Comparison of ENCODE assay signal across 30 cellular contexts in the genomic region with DNA sequence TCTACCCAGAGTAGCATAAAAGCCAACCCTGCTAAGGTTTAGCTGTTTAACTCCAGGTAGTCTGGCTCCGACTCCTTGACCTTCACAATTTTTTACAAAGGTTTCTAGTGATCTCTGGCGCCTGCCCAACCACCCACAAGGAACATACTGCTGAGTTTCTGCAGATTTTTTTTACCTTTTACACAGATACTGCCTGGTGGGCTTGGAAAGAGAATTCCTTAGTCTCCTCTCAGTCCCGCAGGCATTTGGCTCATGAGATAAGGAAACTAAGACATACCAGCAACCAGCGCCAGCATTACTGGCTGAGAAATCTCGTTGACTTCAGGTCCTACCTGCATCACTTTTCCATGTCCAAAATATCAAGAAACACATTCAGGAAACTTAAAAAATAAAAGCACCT. TPM values are rescaled to one million over a fixed set of nuclear protein-coding genes. Genes with fewer than 3 reads are reported as not detected.
DNase-seq lines count a peak whose midpoint lies in the region; ATAC-seq, FAIRE-seq and TF ChIP-seq lines count a peak whose summit lies in the region.
"Had no signal": no experiment of that assay in that cellular context is flagged by ENCODE, and none has a peak within 500 bp of the region (broad histone marks: within the 10 kb centered on the region; RNA-seq: fewer than 3 reads in every experiment).

No MANE protein-coding gene starts in this region.

- H3K79me2 ChIP-seq in astrocyte (ENCODE audit: insufficient read depth, low read length) (no peaks in the 10 kb centered on the region), parathyroid adenoma (no peaks in the 10 kb centered on the region)

- H3K36me3 ChIP-seq in astrocyte (ENCODE audit: insufficient read depth, low read length) (no peaks in the 10 kb centered on the region), parathyroid adenoma (ENCODE audit: control insufficient read depth, insufficient read depth, low read length) (no peaks in the 10 kb centered on the region), colonic mucosa (no peaks in the 10 kb centered on the region)
- H3K36me3 ChIP-seq: MG63 had no signal

- DNase-seq in ELF-1 (ENCODE audit: low read depth, low spot score) (peak; percentile 76), astrocyte (ENCODE audit: low read depth) (peak; percentile 13), iris pigment epithelial cell (ENCODE audit: low read depth) (peak; percentile 6), UCSD-AML1 (lab: John Stamatoyannopoulos, UW; ENCODE audit: unreplicated experiment) (no peak), colonic mucosa (no peak), HTR-8/SVneo (ENCODE audit: insufficient read length, low spot score) (no peak)
- DNase-seq: AML-193; C1 segment of cervical spinal cord; Calu3; CD8-positive, alpha-beta T cell; DMS153; GDM1; MG63; NCI-H1048; NCI-H1417 treated with DMSO at 0.1 percent for 48 hours; NCI-H187; NCI-H2107; NCI-H510A; NCI-H774; NK-92 treated with Interleukin-12 subunit alpha and Interleukin-12 subunit beta, amount 100 ng/mL, for 24 hours had no signal

- H3K36me3 Mint-ChIP-seq in astrocyte (ENCODE audit: low read depth, unreplicated experiment): no peaks in the 10 kb centered on the region
- H3K36me3 Mint-ChIP-seq: CD8-positive, alpha-beta T cell had no signal

- H3K9me3 Mint-ChIP-seq in astrocyte (ENCODE audit: unreplicated experiment): no peaks in the 10 kb centered on the region

- no peak overlapping the region for H3K27ac Mint-ChIP-seq in astrocyte (ENCODE audit: unreplicated experiment)
- H3K27ac Mint-ChIP-seq: CD8-positive, alpha-beta T cell had no signal

- H3K27me3 ChIP-seq in astrocyte (ENCODE audit: insufficient read depth, low read length): no peaks in the 10 kb centered on the region
- H3K27me3 ChIP-seq in parathyroid adenoma (ENCODE audit: control insufficient read depth, insufficient read depth, low read length): no peaks in the 10 kb centered on the region
- H3K27me3 ChIP-seq in colonic mucosa: no peaks in the 10 kb centered on the region
- H3K27me3 ChIP-seq: MG63 had no signal

- peaks cover 18% of the 10 kb centered on the region for H3K4me1 Mint-ChIP-seq in astrocyte (ENCODE audit: low read depth, unreplicated experiment)

- H3K4me3 ChIP-seq in astrocyte (ENCODE audit: insufficient read depth, low read depth, low read length): no peak overlapping the region
- H3K4me3 ChIP-seq in parathyroid adenoma (ENCODE audit: low read depth, low read length): no peak overlapping the region
- no peak overlapping the region for H3K4me3 ChIP-seq in colonic mucosa
- H3K4me3 ChIP-seq: K562, MG63 had no signal

- no peaks in the 10 kb centered on the region for H3K4me1 ChIP-seq in astrocyte (ENCODE audit: insufficient read depth, low read length)
- peaks cover 11% of the 10 kb centered on the region for H3K4me1 ChIP-seq in parathyroid adenoma
- H3K4me1 ChIP-seq in colonic mucosa: no peaks in the 10 kb centered on the region

- H3K27me3 Mint-ChIP-seq in astrocyte (ENCODE audit: low read depth, unreplicated experiment): peaks cover 3% of the 10 kb centered on the region

- no peak overlapping the region for H3K9ac ChIP-seq in astrocyte (ENCODE audit: low read length)
- no peak overlapping the region for H3K9ac ChIP-seq in parathyroid adenoma
- no peak overlapping the region for H3K9ac ChIP-seq in colonic mucosa (ENCODE audit: low read depth in 2 of 2, low read length in 2 of 2)

- H3K27ac ChIP-seq in astrocyte (ENCODE audit: low read depth, low read length) (no peak overlapping the region), parathyroid adenoma (peak overlapping the region; percentile 3), colonic mucosa (no peak overlapping the region)
- H3K27ac ChIP-seq: RWPE1 had no signal

- intact Hi-C loops in colonic mucosa (cut with DNase I): no loop called here

- TF ChIP-seq CTCF in astrocyte (IDR thresholded peaks at IDR 0.05; ENCODE audit: insufficient read depth, low read depth, low read length) (no peak), parathyroid adenoma (IDR thresholded peaks at IDR 0.05) (no peak), colonic mucosa (IDR thresholded peaks at IDR 0.05) (no peak)

- H2AFZ ChIP-seq in astrocyte (ENCODE audit: low read depth, low read length) (no peak overlapping the region), parathyroid adenoma (peak overlapping the region; percentile 47)

- H3K4me3 Mint-ChIP-seq in astrocyte (ENCODE audit: unreplicated experiment): no peak overlapping the region
- H3K4me3 Mint-ChIP-seq: CD8-positive, alpha-beta T cell had no signal

- H4K20me1 ChIP-seq in astrocyte (ENCODE audit: insufficient read depth, low read length): no peaks in the 10 kb centered on the region

- H3K4me2 ChIP-seq in astrocyte (ENCODE audit: low read length) (no peak overlapping the region), parathyroid adenoma (ENCODE audit: low read length) (peak overlapping the region; percentile 63)

- ATAC-seq in HG03196 (IDR thresholded peaks at IDR 0.05; ENCODE audit: unreplicated experiment): no peak
- ATAC-seq: CD8-positive, alpha-beta T cell; HepG2; K562; SK-N-SH treated with all-trans-retinoic acid at 6 μM for 48 hours had no signal

- FAIRE-seq in astrocyte (lab: Jason Lieb, UNC): no peak
- FAIRE-seq in HTR-8/SVneo (lab: Jason Lieb, UNC): no peak
- FAIRE-seq: GM18507, H54, HepG2 had no signal

- H3K9me3 ChIP-seq in astrocyte (ENCODE audit: insufficient read depth, low read depth, low read length) (no peaks in the 10 kb centered on the region), parathyroid adenoma (ENCODE audit: control insufficient read depth, low read length) (no peaks in the 10 kb centered on the region), colonic mucosa (no peaks in the 10 kb centered on the region)
- H3K9me3 ChIP-seq: MG63 had no signal

RNA-seq across cellular contexts. Expression of gene LYZL1, which starts 51.1 kb away (rescaled TPM):
- total RNA-seq in astrocyte (not detected in 2 replicates), colonic mucosa (not detected)
- total RNA-seq: A172; Calu3; CD8-positive, alpha-beta T cell; HepG2; K562; LHCN-M2 had no signal

Comparison
In these comparisons a context has a peak if more than half of its experiments do, and no peak if none do; other contexts are left out.
1. DNase-seq: peak in ELF-1 (single experiment), astrocyte (single experiment) and iris pigment epithelial cell (single experiment); none in UCSD-AML1 (single experiment), colonic mucosa (single experiment) and HTR-8/SVneo (single experiment).